ENCODE assay signal across 1 cellular context in genomic region chr19:12867120-12868099, GRCh38.
TF ChIP-seq lines count a peak whose summit lies in the region.

No MANE protein-coding gene starts in this region.

TF ChIP-seq in HEK293, 187 proteins besides CTCF, POLR2A, EP300 and RAD21 (continued from another document and continues in another):
- no peak for TF ChIP-seq ZNF645 (tag by site-specific recombination; IDR thresholded peaks at IDR 0.05)
- peak; percentile 87 for TF ChIP-seq ZFHX2 (tag by site-specific recombination; conservative IDR thresholded peaks at IDR 0.05)
- TF ChIP-seq PRDM1 (tag by site-specific recombination; IDR thresholded peaks at IDR 0.05): no peak
- no peak for TF ChIP-seq ZNF214 (tag by site-specific recombination; IDR thresholded peaks at IDR 0.05; ENCODE audit: borderline replicate concordance)
- peak; percentile 100 for TF ChIP-seq KLF9 (tag by site-specific recombination; IDR thresholded peaks at IDR 0.05; ENCODE audit: low read depth)
- TF ChIP-seq ZNF24 (tag by site-specific recombination; IDR thresholded peaks at IDR 0.05): no peak
- no peak for TF ChIP-seq ZNF248 (tag by site-specific recombination; IDR thresholded peaks at IDR 0.05)
- no peak for TF ChIP-seq AEBP2 (tag by site-specific recombination; IDR thresholded peaks at IDR 0.05; ENCODE audit: borderline replicate concordance)
- TF ChIP-seq ZNF571 (tag by site-specific recombination; IDR thresholded peaks at IDR 0.05): no peak
- TF ChIP-seq ZNF292 (tag by site-specific recombination; IDR thresholded peaks at IDR 0.05; ENCODE audit: borderline replicate concordance, low read depth): no peak
- TF ChIP-seq KLF10 (tag by site-specific recombination; IDR thresholded peaks at IDR 0.05): peak; percentile 71
- TF ChIP-seq ZNF112 (tag by site-specific recombination; IDR thresholded peaks at IDR 0.05): no peak
- no peak for TF ChIP-seq ZNF558 (tag by site-specific recombination; IDR thresholded peaks at IDR 0.05)
- no peak for TF ChIP-seq ZNF792 (tag by site-specific recombination; IDR thresholded peaks at IDR 0.05)
- no peak for TF ChIP-seq HOXA7 (CRISPR knock-in tag; IDR thresholded peaks at IDR 0.05; ENCODE audit: borderline replicate concordance)
- no peak for TF ChIP-seq ZNF155 (tag by site-specific recombination; IDR thresholded peaks at IDR 0.05)
- no peak for TF ChIP-seq ZNF274 (IDR thresholded peaks at IDR 0.05; ENCODE audit: low read length)
- no peak for TF ChIP-seq ZNF274 (tag by site-specific recombination; IDR thresholded peaks at IDR 0.05; ENCODE audit: borderline replicate concordance)
- TF ChIP-seq ZNF114 (tag by site-specific recombination; IDR thresholded peaks at IDR 0.05): no peak
- TF ChIP-seq ZBTB20 (tag by site-specific recombination; IDR thresholded peaks at IDR 0.05): peak; percentile 82
- peak; percentile 21; the same call in 1 of the 2 replicates for TF ChIP-seq YY1 (tag by site-specific recombination; IDR thresholded peaks at IDR 0.05)
- no peak for TF ChIP-seq ZSCAN16 (tag by site-specific recombination; IDR thresholded peaks at IDR 0.05)
- no peak for TF ChIP-seq ZNF221 (tag by site-specific recombination; IDR thresholded peaks at IDR 0.05; ENCODE audit: borderline replicate concordance)
- no peak for TF ChIP-seq ZEB2 (tag by site-specific recombination; IDR thresholded peaks at IDR 0.05)
- no peak for TF ChIP-seq ZNF18 (tag by site-specific recombination; IDR thresholded peaks at IDR 0.05)
- no peak for TF ChIP-seq PRDM6 (tag by site-specific recombination; IDR thresholded peaks at IDR 0.05)
- TF ChIP-seq ZSCAN18 (tag by site-specific recombination; IDR thresholded peaks at IDR 0.05): no peak
- no peak for TF ChIP-seq FEZF1 (tag by site-specific recombination; IDR thresholded peaks at IDR 0.05)
- no peak for TF ChIP-seq BCL11B (tag by site-specific recombination; IDR thresholded peaks at IDR 0.05; ENCODE audit: low read depth)
- no peak for TF ChIP-seq ZNF473 (tag by site-specific recombination; IDR thresholded peaks at IDR 0.05)
- TF ChIP-seq TSHZ1 (tag by site-specific recombination; IDR thresholded peaks at IDR 0.05; ENCODE audit: borderline replicate concordance): no peak
- no peak for TF ChIP-seq ZNF350 (tag by site-specific recombination; IDR thresholded peaks at IDR 0.05)
- no peak for TF ChIP-seq ZNF596 (tag by site-specific recombination; IDR thresholded peaks at IDR 0.05)
- no peak for TF ChIP-seq ZNF133 (tag by site-specific recombination; IDR thresholded peaks at IDR 0.05)
- TF ChIP-seq ZNF580 (tag by site-specific recombination; IDR thresholded peaks at IDR 0.05): no peak
- peak; percentile 89 for TF ChIP-seq ZNF341 (tag by site-specific recombination; IDR thresholded peaks at IDR 0.05; ENCODE audit: low read depth)
- TF ChIP-seq ZNF654 (tag by site-specific recombination; IDR thresholded peaks at IDR 0.05; ENCODE audit: low read depth): no peak
- TF ChIP-seq ZSCAN23 (tag by site-specific recombination; IDR thresholded peaks at IDR 0.05): no peak
- TF ChIP-seq BCL11A (tag by site-specific recombination; IDR thresholded peaks at IDR 0.05; ENCODE audit: low read depth): no peak
- no peak for TF ChIP-seq ELK4 (IDR thresholded peaks at IDR 0.05; ENCODE audit: borderline replicate concordance, low read depth, low read length)
- no peak for TF ChIP-seq INSM2 (tag by site-specific recombination; IDR thresholded peaks at IDR 0.05)
- peak; percentile 93 for TF ChIP-seq SCRT2 (tag by site-specific recombination; IDR thresholded peaks at IDR 0.05)
- no peak; the same call in 1 of the 2 replicates for TF ChIP-seq KLF1 (tag by site-specific recombination; IDR thresholded peaks at IDR 0.05)
- TF ChIP-seq ZNF660 (tag by site-specific recombination; IDR thresholded peaks at IDR 0.05): no peak
- no peak for TF ChIP-seq ZNF768 (tag by site-specific recombination; IDR thresholded peaks at IDR 0.05)
- TF ChIP-seq ZNF76 (tag by site-specific recombination; IDR thresholded peaks at IDR 0.05; ENCODE audit: borderline replicate concordance, low read depth): peak; percentile 53; the same call in 1 of the 2 replicates
- no peak for TF ChIP-seq ZNF2 (tag by site-specific recombination; IDR thresholded peaks at IDR 0.05)
- no peak for TF ChIP-seq ZNF624 (tag by site-specific recombination; IDR thresholded peaks at IDR 0.05)
- no peak for TF ChIP-seq ZNF26 (tag by site-specific recombination; IDR thresholded peaks at IDR 0.05)
- no peak for TF ChIP-seq ZBTB44 (tag by site-specific recombination; IDR thresholded peaks at IDR 0.05)
- no peak for TF ChIP-seq ZNF37A (tag by site-specific recombination; IDR thresholded peaks at IDR 0.05)
